26 cellular contexts compared by ENCODE assay signal in genomic region chr21:45039309-45040113, GRCh38. TPM values are rescaled to one million over a fixed set of nuclear protein-coding genes. Genes with fewer than 3 reads are reported as not detected.
DNase-seq lines count a peak whose midpoint lies in the region; ATAC-seq, FAIRE-seq and TF ChIP-seq lines count a peak whose summit lies in the region.
"Had no signal": no experiment of that assay in that cellular context is flagged by ENCODE, and none has a peak within 500 bp of the region (broad histone marks: within the 10 kb centered on the region; RNA-seq: fewer than 3 reads in every experiment).

No MANE protein-coding gene starts in this region.

- no peak overlapping the region for H3K4me2 ChIP-seq in mammary epithelial cell (ENCODE audit: insufficient read depth, low read depth, low read length)
- H3K4me2 ChIP-seq: GM23338 had no signal

- ATAC-seq in aorta (ENCODE audit: low FRiP score) (no peak), HG02884 (IDR thresholded peaks at IDR 0.05; ENCODE audit: unreplicated experiment) (no peak)
- ATAC-seq: CD8-positive, alpha-beta T cell; left ventricle myocardium superior; naive thymus-derived CD4-positive, alpha-beta T cell had no signal

- BruUV-seq in mammary epithelial cell (replicated peaks; lab: Mats Ljungman, UMichigan), result no TSS peak

- no peak for TF ChIP-seq EP300 in esophagus muscularis mucosa (IDR thresholded peaks at IDR 0.05)

- no peak overlapping the region for H2AFZ ChIP-seq in mammary epithelial cell (ENCODE audit: low read depth, low read length)
- H2AFZ ChIP-seq: GM23338 had no signal

- H3K27me3 ChIP-seq in breast epithelium, result no peaks in the 10 kb centered on the region
- H3K27me3 ChIP-seq in mammary epithelial cell (ENCODE audit: insufficient read depth, low read length), result no peaks in the 10 kb centered on the region
- no peaks in the 10 kb centered on the region for H3K27me3 ChIP-seq in esophagus muscularis mucosa
- no peaks in the 10 kb centered on the region for H3K27me3 ChIP-seq in skeletal muscle tissue (ENCODE audit: control insufficient read depth in 3 of 3, insufficient read depth in 3 of 3, low read length in 3 of 3)
- no peaks in the 10 kb centered on the region for H3K27me3 ChIP-seq in aorta (ENCODE audit: control insufficient read depth in 1 of 2, insufficient read depth in 2 of 2, low read length in 1 of 2)
- H3K27me3 ChIP-seq in thyroid gland, result no peaks in the 10 kb centered on the region

- peaks cover 7 to 9% of the 10 kb centered on the region in 2 donors for H3K4me1 ChIP-seq in breast epithelium
- H3K4me1 ChIP-seq in mammary epithelial cell (ENCODE audit: insufficient read depth, low read length), result peaks cover 7% of the 10 kb centered on the region
- peaks cover 19 to 48% (median 43%) of the 10 kb centered on the region in 4 donors for H3K4me1 ChIP-seq in esophagus muscularis mucosa
- peaks cover 23 to 36% (median 27%) of the 10 kb centered on the region in 3 donors for H3K4me1 ChIP-seq in skeletal muscle tissue (ENCODE audit: control insufficient read depth in 3 of 3, insufficient read depth in 3 of 3, low read length in 3 of 3)
- no peaks in the 10 kb centered on the region for H3K4me1 ChIP-seq in aorta (ENCODE audit: control insufficient read depth in 1 of 2, insufficient read depth in 2 of 2, low read length in 2 of 2)
- H3K4me1 ChIP-seq in thyroid gland, result peaks cover 0 to 10% of the 10 kb centered on the region in 2 donors

- intact Hi-C loops in breast epithelium (cut with DNase I; ENCODE audit: low total_unique reads) (loop anchor here (5.0 kb wide), 1 partner anchor 1293 kb away; no protein-coding TSS in a partner anchor), mammary epithelial cell (cut with micrococcal nuclease) (no loop called here), esophagus muscularis mucosa (cut with DNase I) (loop anchor here (5.0 kb wide), 1 partner anchor 82 kb away; no protein-coding TSS in a partner anchor), aorta (cut with DNase I) (no loop called here), thyroid gland (cut with DNase I) (no loop called here)

- FAIRE-seq in frontal cortex (lab: Jason Lieb, UNC), result no peak
- FAIRE-seq: endometrium, RCC 7860 had no signal

- 94% methylated on average over 2 of the region's 4 CpGs for WGBS in mammary epithelial cell (ENCODE audit: low coverage, missing lambda C conversion rate)
- 100% methylated on average over 4 of the region's 4 CpGs for WGBS in esophagus muscularis mucosa
- WGBS in aorta, 2 donors, result 53 to 87% methylated on average over 4 of the region's 4 CpGs
- 86 to 100% methylated on average over 3 to 4 of the region's 4 CpGs for WGBS in thyroid gland, 2 donors

- DNase-seq in breast epithelium (ENCODE audit: low spot score in 2 of 2), result no peak
- no peak for DNase-seq in mammary epithelial cell
- no peak for DNase-seq in esophagus muscularis mucosa (ENCODE audit: extremely low spot score)
- DNase-seq in aorta, result peak; percentile 41 to 70
- DNase-seq in thyroid gland, result no peak
- DNase-seq in frontal cortex (ENCODE audit: low spot score in 2 of 2), result no peak
- DNase-seq: activated CD4-positive, alpha-beta memory T cell treated with anti-CD3 and anti-CD28 coated beads for 36 hours; activated CD4-positive, CD25-positive, alpha-beta regulatory T cell treated with anti-CD3 and anti-CD28 coated beads, Interleukin-2, amount 50 U/mL, for 72 hours; activated CD8-positive, alpha-beta memory T cell treated with anti-CD3 and anti-CD28 coated beads, Interleukin-2, amount 50 U/mL, for 48 hours; activated naive CD4-positive, alpha-beta T cell treated with anti-CD3 and anti-CD28 coated beads, Interleukin-2, amount 10 ng/mL, durations not matched to agents 7 days and 5 days; amygdala; CD8-positive, alpha-beta T cell; hypothalamus; left ventricle myocardium superior; midbrain; naive thymus-derived CD4-positive, alpha-beta T cell; NCI-H1105; NCI-H187 treated with DMSO at 0.1 percent for 48 hours; occipital lobe; stimulated activated CD4-positive, alpha-beta T cell treated with anti-CD3 and anti-CD28 coated beads, Interleukin-2, amount 100 ng/mL, for 24 hours; T-helper 1 cell had no signal

- H3K79me2 ChIP-seq in mammary epithelial cell (ENCODE audit: insufficient read depth, low read length), result no peaks in the 10 kb centered on the region

- TF ChIP-seq CTCF in breast epithelium (IDR thresholded peaks at IDR 0.05), result no peak
- no peak for TF ChIP-seq CTCF in mammary epithelial cell (conservative IDR thresholded peaks at IDR 0.05 in 1 of 2, IDR thresholded peaks at IDR 0.05 in 1 of 2; ENCODE audit: extremely low read depth in 1 of 2, insufficient read depth in 1 of 2, low read depth in 1 of 2, low read length in 2 of 2)
- TF ChIP-seq CTCF in esophagus muscularis mucosa (IDR thresholded peaks at IDR 0.05), result no peak
- TF ChIP-seq CTCF in thyroid gland (IDR thresholded peaks at IDR 0.05), result no peak

- H3K27ac ChIP-seq in breast epithelium (peak overlapping the region; percentile 64 to 90), mammary epithelial cell (ENCODE audit: insufficient read depth, low read depth, low read length) (no peak overlapping the region), esophagus muscularis mucosa (replicated peaks in 1 of 4) (peak overlapping the region; percentile 80 to 86 (median 82)), skeletal muscle tissue (ENCODE audit: low read depth, low read length) (peak overlapping the region; percentile 52), aorta (ENCODE audit: low read depth in 1 of 2, low read length in 2 of 2) (peak overlapping the region in 1 of 2 donors; percentile 24), thyroid gland (no peak overlapping the region)

- H3K4me3 ChIP-seq in breast epithelium (no peak overlapping the region), mammary epithelial cell (replicated peaks in 1 of 3; ENCODE audit: insufficient read depth in 1 of 3, low read depth in 2 of 3, low read length in 3 of 3) (no peak overlapping the region), esophagus muscularis mucosa (no peak overlapping the region), skeletal muscle tissue (ENCODE audit: low read length in 3 of 3) (no peak overlapping the region), aorta (ENCODE audit: low read length in 2 of 2) (no peak overlapping the region), thyroid gland (replicated peaks in 1 of 3) (no peak overlapping the region)
- H3K4me3 ChIP-seq: GM23338 had no signal

- dilution Hi-C loops in mammary epithelial cell (cut with HindIII; ENCODE audit: low sequenced_read_pairs), result no loop called here

- H4K20me1 ChIP-seq in mammary epithelial cell (ENCODE audit: insufficient read depth, low read length), result no peaks in the 10 kb centered on the region

- no peak for TF ChIP-seq POLR2A in breast epithelium (IDR thresholded peaks at IDR 0.05)
- no peak for TF ChIP-seq POLR2A in esophagus muscularis mucosa (IDR thresholded peaks at IDR 0.05; ENCODE audit: low read depth)
- no peak for TF ChIP-seq POLR2A in thyroid gland (IDR thresholded peaks at IDR 0.05)

- in situ Hi-C loops in mammary epithelial cell (cut with MboI; ENCODE audit: low sequenced_read_pairs in 2 of 2), result no loop called here

- CTCF ChIA-PET in mammary epithelial cell (lab: Charles Lee; ENCODE audit: low non-redundant PET), result no interaction called here

- H3K9ac ChIP-seq in mammary epithelial cell (ENCODE audit: insufficient read depth, low read length), result no peak overlapping the region
- no peak overlapping the region for H3K9ac ChIP-seq in skeletal muscle tissue (ENCODE audit: low read depth in 1 of 3, low read length in 3 of 3)

- H3K36me3 ChIP-seq in breast epithelium (no peaks in the 10 kb centered on the region), mammary epithelial cell (ENCODE audit: insufficient read depth, low read length) (no peaks in the 10 kb centered on the region), esophagus muscularis mucosa (no peaks in the 10 kb centered on the region), skeletal muscle tissue (ENCODE audit: control insufficient read depth in 3 of 3, insufficient read depth in 3 of 3, low read length in 3 of 3) (no peaks in the 10 kb centered on the region), aorta (ENCODE audit: control insufficient read depth in 1 of 2, insufficient read depth in 2 of 2, low read length in 1 of 2) (no peaks in the 10 kb centered on the region), thyroid gland (no peaks in the 10 kb centered on the region)

- H3K9me3 ChIP-seq in breast epithelium (peaks cover 9 to 12% of the 10 kb centered on the region in 2 donors), mammary epithelial cell (replicated peaks; ENCODE audit: insufficient read depth, low read length) (peaks cover 10% of the 10 kb centered on the region), esophagus muscularis mucosa (peaks cover 0 to 14% (median 5%) of the 10 kb centered on the region in 4 donors), skeletal muscle tissue (ENCODE audit: control insufficient read depth in 3 of 3, low read length in 3 of 3) (peaks cover 0 to 5% (median 5%) of the 10 kb centered on the region in 3 donors), aorta (ENCODE audit: control insufficient read depth, low read length) (no peaks in the 10 kb centered on the region), thyroid gland (no peaks in the 10 kb centered on the region)

RNA-seq across cellular contexts. Expression of gene ADARB1, which starts 34.9 kb away (rescaled TPM):
- total RNA-seq in breast epithelium (10 to 100 TPM; 19.9 to 21.3 (median 20.0) TPM), mammary epithelial cell (10 to 100 TPM; 42.5 to 82.9 TPM), esophagus muscularis mucosa (100 to 1,000 TPM; 107 to 231 (median 201) TPM), skeletal muscle tissue (16.2 TPM), aorta (100 to 1,000 TPM in 1 of 2 donors, 10 to 100 TPM in 1; 87.9 to 224 TPM), thyroid gland (10 to 100 TPM in 2 of 4 donors, 1 to 10 TPM in 2; 5.0 to 20.2 (median 10.1) TPM), frontal cortex (19.2 TPM)
- polyA plus RNA-seq in mammary epithelial cell (17.2 TPM), aorta (10 to 100 TPM; 54.7 to 93.3 TPM)
- 26.9 TPM for polyA minus RNA-seq in mammary epithelial cell

Comparison
In these comparisons a context has a peak if more than half of its experiments do, and no peak if none do; other contexts are left out.
1. H3K27ac ChIP-seq: peak in breast epithelium (2 of 2), esophagus muscularis mucosa (4 of 4) and skeletal muscle tissue (single experiment); none in mammary epithelial cell (single experiment) and thyroid gland (0 of 3).
2. intact Hi-C loops: an anchor here in breast epithelium (5.0 kb wide) and esophagus muscularis mucosa (5.0 kb wide); none called in mammary epithelial cell, aorta and thyroid gland.
3. DNase-seq: peak in aorta (2 of 2); none in breast epithelium (0 of 2), mammary epithelial cell (single experiment), esophagus muscularis mucosa (single experiment), thyroid gland (0 of 2) and frontal cortex (0 of 2).